22 cellular contexts compared by ENCODE assay signal in genomic region chr13:36341718-36342117, GRCh38. TPM values are rescaled to one million over a fixed set of nuclear protein-coding genes. Genes with fewer than 3 reads are reported as not detected.
DNase-seq lines count a peak whose midpoint lies in the region; ATAC-seq, FAIRE-seq and TF ChIP-seq lines count a peak whose summit lies in the region.
"Had no signal": no experiment of that assay in that cellular context is flagged by ENCODE, and none has a peak within 500 bp of the region (broad histone marks: within the 10 kb centered on the region; RNA-seq: fewer than 3 reads in every experiment).

No MANE protein-coding gene starts in this region.

- TF ChIP-seq CTCF in breast epithelium (IDR thresholded peaks at IDR 0.05) (no peak), keratinocyte (optimal IDR thresholded peaks at IDR 0.05 in 1 of 3, IDR thresholded peaks at IDR 0.05 in 1 of 3, conservative IDR thresholded peaks at IDR 0.05 in 1 of 3; ENCODE audit: extremely low read depth in 1 of 3, insufficient read depth in 2 of 3, low read length in 3 of 3) (no peak)

- no peak overlapping the region for H2AFZ ChIP-seq in keratinocyte (ENCODE audit: control insufficient read depth, low read length)

- no peaks in the 10 kb centered on the region for H3K27me3 ChIP-seq in breast epithelium
- H3K27me3 ChIP-seq in keratinocyte (ENCODE audit: control insufficient read depth, extremely low read depth, insufficient read depth, low read length) = no peaks in the 10 kb centered on the region
- H3K27me3 ChIP-seq: ascending aorta, colonic mucosa, SJCRH30, tibial artery had no signal

- H3K9me1 ChIP-seq in keratinocyte (ENCODE audit: control insufficient read depth, extremely low read depth, insufficient read depth, low read length) = no peaks in the 10 kb centered on the region

- FAIRE-seq in keratinocyte (lab: Jason Lieb, UNC) = peak; percentile 17
- FAIRE-seq: endometrium, islet of Langerhans had no signal

- no peak for ATAC-seq in HG03039 (IDR thresholded peaks at IDR 0.05; ENCODE audit: unreplicated experiment)
- ATAC-seq: stimulated activated effector memory CD8-positive, alpha-beta T cell treated with anti-CD3 and anti-CD28 coated beads, Interleukin-12 subunit alpha, Interleukin-12 subunit beta, amount 100 ng/mL, for 72 hours had no signal

- H3K27ac ChIP-seq in breast epithelium (peak overlapping the region; percentile 3 to 20), keratinocyte (ENCODE audit: control insufficient read depth, insufficient read depth, low read length) (no peak overlapping the region)
- H3K27ac ChIP-seq: ascending aorta, colonic mucosa, prostate gland, SJCRH30 had no signal

- no peak for TF ChIP-seq POLR2A in breast epithelium (IDR thresholded peaks at IDR 0.05)

- H3K36me3 ChIP-seq in breast epithelium (no peaks in the 10 kb centered on the region), keratinocyte (ENCODE audit: control insufficient read depth in 2 of 2, extremely low read depth in 1 of 2, insufficient read depth in 2 of 2, low read length in 2 of 2) (no peaks in the 10 kb centered on the region)
- H3K36me3 ChIP-seq: ascending aorta, colonic mucosa, prostate gland, tibial artery had no signal

- intact Hi-C loops in breast epithelium (cut with DNase I; ENCODE audit: low total_unique reads) = no loop called here

- H3K9me3 ChIP-seq in breast epithelium = no peaks in the 10 kb centered on the region
- H3K9me3 ChIP-seq in keratinocyte (ENCODE audit: control insufficient read depth, low read depth, low read length) = no peaks in the 10 kb centered on the region
- H3K9me3 ChIP-seq: ascending aorta, colonic mucosa, prostate gland, SJCRH30, tibial artery had no signal

- peaks cover 76% of the 10 kb centered on the region for H3K79me2 ChIP-seq in keratinocyte (ENCODE audit: control insufficient read depth, insufficient read depth, low read length)

- dilution Hi-C loops in keratinocyte (cut with MboI; ENCODE audit: extremely low pct_ligation_motif_present, low sequenced_read_pairs) = no loop called here

- H3K4me2 ChIP-seq in keratinocyte (ENCODE audit: control insufficient read depth, extremely low read depth, insufficient read depth, low read depth, low read length) = no peak overlapping the region

- no peaks in the 10 kb centered on the region for H3K4me1 ChIP-seq in breast epithelium
- peaks cover 19% of the 10 kb centered on the region for H3K4me1 ChIP-seq in keratinocyte (ENCODE audit: control insufficient read depth, extremely low read depth, insufficient read depth, low read length)
- H3K4me1 ChIP-seq: colonic mucosa, prostate gland had no signal

- DNase-seq in GM03348 (ENCODE audit: low spot score) = peak; percentile 21
- peak; percentile 46 for DNase-seq in NCI-H226
- no peak for DNase-seq in breast epithelium (ENCODE audit: low spot score in 2 of 2)
- DNase-seq in keratinocyte (ENCODE audit: low read depth, low spot score) = no peak
- DNase-seq in NCI-H2029 (lab: John Stamatoyannopoulos, UW) = no peak
- DNase-seq in MV-4-11 (lab: John Stamatoyannopoulos, UW) = no peak
- no peak for DNase-seq in hypothalamus (lab: John Stamatoyannopoulos, UW)
- DNase-seq: activated effector memory CD4-positive, alpha-beta T cell treated with Interleukin-2 at 50 U/mL for 16 hours; colonic mucosa; glutamatergic neuron; GOT3; Kasumi-1; NCI-H1694; SJCRH30; T1000; tibial artery had no signal

- no peaks in the 10 kb centered on the region for H4K20me1 ChIP-seq in keratinocyte (ENCODE audit: control insufficient read depth, extremely low read depth, insufficient read depth, low read length)

- no peak overlapping the region for H3K9ac ChIP-seq in keratinocyte (ENCODE audit: control insufficient read depth, extremely low read depth, insufficient read depth, low read length)

- H3K4me3 ChIP-seq in breast epithelium (no peak overlapping the region), keratinocyte (ENCODE audit: control insufficient read depth in 2 of 3, extremely low read depth in 1 of 3, insufficient read depth in 2 of 3, low read depth in 1 of 3, low read length in 3 of 3) (no peak overlapping the region)
- H3K4me3 ChIP-seq: ascending aorta, colonic mucosa, prostate gland, SJCRH30, tibial artery had no signal

RNA-seq across cellular contexts. Expression of gene SPART, which starts 4.5 kb away (rescaled TPM):
- 100 to 1,000 TPM in 2 of 3 donors, 10 to 100 TPM in 1; 79.6 to 111 (median 105) TPM for total RNA-seq in breast epithelium
- 27.6 to 40.2 TPM (median 35.5 TPM) in 3 replicates for polyA plus RNA-seq in keratinocyte
- polyA plus RNA-seq in keratinocyte (2011; ENCODE audit: low read depth) = 131 TPM
- 25.7 and 46.8 TPM in 2 replicates for polyA plus RNA-seq in keratinocyte (2011; cell fraction: cytosol; rRNA removed)
- polyA plus RNA-seq in keratinocyte (2011; cell fraction: nucleus; rRNA removed) = 38.7 and 45.4 TPM in 2 replicates
- 29.3 and 37.2 TPM in 2 replicates for polyA plus RNA-seq in keratinocyte (2012; ENCODE audit: low replicate concordance)
- 13.2 to 44.1 TPM (median 27.3 TPM) in 3 replicates for polyA minus RNA-seq in keratinocyte
- 13.8 TPM for polyA minus RNA-seq in keratinocyte (2011; cell fraction: cytosol; rRNA and poly(A)+ RNA removed)
- polyA minus RNA-seq in keratinocyte (2011; cell fraction: nucleus; rRNA and poly(A)+ RNA removed) = 17.5 and 25.0 TPM in 2 replicates

RNA-seq across cellular contexts. Expression of gene CCDC169, which starts 44.1 kb away (rescaled TPM):
- total RNA-seq in breast epithelium = 1 to 10 TPM in 2 of 3 donors, under 1 TPM in 1; 0.73 to 2.9 (median 1.1) TPM
- polyA plus RNA-seq in keratinocyte = 0.17 to 0.46 TPM (median 0.37 TPM) in 3 replicates
- 0.36 TPM for polyA plus RNA-seq in keratinocyte (2011; ENCODE audit: low read depth)
- 0.29 and 0.64 TPM in 2 replicates for polyA plus RNA-seq in keratinocyte (2011; cell fraction: cytosol; rRNA removed)
- 0.25 and 0.43 TPM in 2 replicates for polyA plus RNA-seq in keratinocyte (2011; cell fraction: nucleus; rRNA removed)
- polyA plus RNA-seq in keratinocyte (2012; ENCODE audit: low replicate concordance) = 0.14 and 0.45 TPM in 2 replicates
- polyA minus RNA-seq in keratinocyte = 0.13 to 0.42 TPM (median 0.16 TPM) in 3 replicates
- polyA minus RNA-seq in keratinocyte (2011; cell fraction: cytosol; rRNA and poly(A)+ RNA removed) = not detected
- polyA minus RNA-seq in keratinocyte (2011; cell fraction: nucleus; rRNA and poly(A)+ RNA removed) = 0.32 and 1.4 TPM in 2 replicates

Comparison
In these comparisons a context has a peak if more than half of its experiments do, and no peak if none do; other contexts are left out.
1. DNase-seq: peak in GM03348 (single experiment) and NCI-H226 (single experiment); none in breast epithelium (0 of 2), keratinocyte (single experiment), NCI-H2029 (single experiment), MV-4-11 (single experiment) and hypothalamus (0 of 51).